In the genomic region with DNA sequence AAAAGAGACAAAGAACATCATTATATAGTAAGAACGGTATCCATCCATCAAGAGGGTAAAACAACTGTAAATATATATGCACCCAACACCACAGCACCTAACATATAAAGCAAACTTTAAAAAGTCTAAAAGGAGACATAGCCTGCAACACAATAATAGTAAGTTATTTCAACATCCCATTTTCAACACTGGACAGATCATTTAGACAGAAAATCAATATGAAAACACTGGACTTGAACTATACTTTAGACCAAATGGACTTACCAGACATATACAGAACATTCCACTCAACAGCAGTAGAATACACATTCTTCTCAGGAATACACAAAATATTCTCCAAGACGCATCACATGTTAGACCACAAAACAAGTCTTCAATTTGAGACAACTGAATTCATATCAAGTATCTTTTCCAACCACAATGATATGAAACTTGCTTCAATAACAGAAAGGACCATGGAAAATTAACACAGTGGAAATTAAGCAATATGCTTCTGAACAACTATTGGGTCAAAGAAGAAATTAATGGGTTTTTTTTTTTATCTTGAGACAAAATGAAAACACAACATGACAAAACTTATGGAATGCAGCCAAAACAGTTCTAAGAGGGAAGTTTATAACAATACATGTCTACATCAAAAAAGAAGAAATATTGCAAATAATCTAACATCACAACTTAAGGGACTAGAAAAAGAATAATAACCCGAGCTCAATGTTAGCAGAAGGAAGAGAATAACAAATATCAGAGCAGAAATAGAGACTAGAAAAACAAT, we compare ENCODE assay signal across 1 cellular context.
TF ChIP-seq lines count a peak whose summit lies in the region.

No MANE protein-coding gene starts in this region.

TF ChIP-seq in H1, 55 proteins besides CTCF, POLR2A, EP300 and RAD21:
- TF ChIP-seq SIN3A (conservative IDR thresholded peaks at IDR 0.05 in 1 of 2, IDR thresholded peaks at IDR 0.05 in 1 of 2; ENCODE audit: low read depth in 1 of 2, low read length in 2 of 2) = no peak
- no peak for TF ChIP-seq SUZ12 (IDR thresholded peaks at IDR 0.05; ENCODE audit: low read length)
- no peak for TF ChIP-seq ATF3 (IDR thresholded peaks at IDR 0.05; ENCODE audit: insufficient read depth, low read depth, low read length)
- TF ChIP-seq SP2 (IDR thresholded peaks at IDR 0.05; ENCODE audit: low read length) = no peak
- TF ChIP-seq ASH2L (IDR thresholded peaks at IDR 0.05; ENCODE audit: low read length) = no peak
- no peak for TF ChIP-seq FOSL1 (IDR thresholded peaks at IDR 0.05; ENCODE audit: insufficient read depth, low read depth, low read length)
- no peak for TF ChIP-seq HDAC6 (IDR thresholded peaks at IDR 0.05; ENCODE audit: low read depth, low read length)
- no peak for TF ChIP-seq KDM4A (IDR thresholded peaks at IDR 0.05; ENCODE audit: low read depth, low read length, severe bottlenecking)
- no peak for TF ChIP-seq CBX8 (IDR thresholded peaks at IDR 0.05; ENCODE audit: borderline replicate concordance, low read depth, low read length)
- TF ChIP-seq TCF12 (IDR thresholded peaks at IDR 0.05; ENCODE audit: low read depth, low read length) = no peak
- no peak for TF ChIP-seq KDM5A (IDR thresholded peaks at IDR 0.05; ENCODE audit: low read length)
- no peak for TF ChIP-seq SP4 (IDR thresholded peaks at IDR 0.05; ENCODE audit: low read length)
- TF ChIP-seq RNF2 (IDR thresholded peaks at IDR 0.05; ENCODE audit: borderline replicate concordance, low read depth, low read length, missing control alignments, poor library complexity, severe bottlenecking) = no peak
- TF ChIP-seq POLR2AphosphoS5 (IDR thresholded peaks at IDR 0.05; ENCODE audit: low read depth, low read length) = no peak
- TF ChIP-seq TBP (IDR thresholded peaks at IDR 0.05; ENCODE audit: low read depth, low read length) = no peak
- no peak for TF ChIP-seq KDM1A (IDR thresholded peaks at IDR 0.05; ENCODE audit: borderline replicate concordance, low read length)
- no peak for TF ChIP-seq POU5F1 (IDR thresholded peaks at IDR 0.05; ENCODE audit: low read depth, low read length)
